9 cellular contexts compared by ENCODE assay signal in genomic region chr14:95496111-95496681, GRCh38. TPM values are rescaled to one million over a fixed set of nuclear protein-coding genes. Genes with fewer than 3 reads are reported as not detected.
DNase-seq lines count a peak whose midpoint lies in the region; ATAC-seq and TF ChIP-seq lines count a peak whose summit lies in the region.
"Had no signal": no experiment of that assay in that cellular context is flagged by ENCODE, and none has a peak within 500 bp of the region (broad histone marks: within the 10 kb centered on the region; RNA-seq: fewer than 3 reads in every experiment).

No MANE protein-coding gene starts in this region.

- peak overlapping the region; percentile 23 for H3K27ac Mint-ChIP-seq in activated naive CD4-positive, alpha-beta T cell treated with anti-CD3 and anti-CD28 coated beads, Interleukin-2, amount 50 U/mL, for 24 hours

- H3K27ac ChIP-seq in left ventricle myocardium inferior (replicated peaks): peak overlapping the region; percentile 73
- peak overlapping the region; percentile 11 to 71 (median 44) for H3K27ac ChIP-seq in upper lobe of left lung
- H3K27ac ChIP-seq: C4-2B had no signal

- peaks cover 4% of the 10 kb centered on the region for H3K36me3 Mint-ChIP-seq in activated naive CD4-positive, alpha-beta T cell treated with anti-CD3 and anti-CD28 coated beads, Interleukin-2, amount 50 U/mL, for 24 hours

- no peaks in the 10 kb centered on the region for H3K27me3 Mint-ChIP-seq in activated naive CD4-positive, alpha-beta T cell treated with anti-CD3 and anti-CD28 coated beads, Interleukin-2, amount 50 U/mL, for 24 hours

- H3K9me3 ChIP-seq in left ventricle myocardium inferior (replicated peaks): no peaks in the 10 kb centered on the region
- no peaks in the 10 kb centered on the region for H3K9me3 ChIP-seq in upper lobe of left lung

- intact Hi-C loops in left ventricle myocardium inferior (cut with micrococcal nuclease): no loop called here

- H3K4me1 Mint-ChIP-seq in activated naive CD4-positive, alpha-beta T cell treated with anti-CD3 and anti-CD28 coated beads, Interleukin-2, amount 50 U/mL, for 24 hours: peaks cover 63% of the 10 kb centered on the region

- no peak for TF ChIP-seq EP300 in upper lobe of left lung (IDR thresholded peaks at IDR 0.05)

- H3K9me3 Mint-ChIP-seq in activated naive CD4-positive, alpha-beta T cell treated with anti-CD3 and anti-CD28 coated beads, Interleukin-2, amount 50 U/mL, for 24 hours: no peaks in the 10 kb centered on the region

- TF ChIP-seq CTCF in NB4 (IDR thresholded peaks at IDR 0.05; ENCODE audit: low read depth, low read length) (no peak), left ventricle myocardium inferior (IDR thresholded peaks at IDR 0.05; ENCODE audit: borderline replicate concordance) (no peak), upper lobe of left lung (IDR thresholded peaks at IDR 0.05) (no peak)

- no peak overlapping the region for H3K4me3 Mint-ChIP-seq in activated naive CD4-positive, alpha-beta T cell treated with anti-CD3 and anti-CD28 coated beads, Interleukin-2, amount 50 U/mL, for 24 hours

- ATAC-seq in upper lobe of left lung (ENCODE audit: low FRiP score in 2 of 2): peak in 1 of 2 donors; percentile 41
- ATAC-seq in esophagus mucosa: no peak

- no peak for DNase-seq in activated naive CD4-positive, alpha-beta T cell (lab: John Stamatoyannopoulos, UW)
- DNase-seq in NB4 (ENCODE audit: low read depth) (peak; percentile 42), left ventricle myocardium inferior (no peak), upper lobe of left lung (no peak), NCI-H146 (lab: John Stamatoyannopoulos, UW) (no peak), HT-29 (ENCODE audit: low spot score) (no peak)

- 42 to 43% methylated on average over 4 of the region's 4 CpGs for WGBS in upper lobe of left lung, 2 donors

- H3K4me1 ChIP-seq in left ventricle myocardium inferior: peaks cover 71% of the 10 kb centered on the region
- peaks cover 24 to 45% (median 34%) of the 10 kb centered on the region in 4 donors for H3K4me1 ChIP-seq in upper lobe of left lung

- TF ChIP-seq POLR2A in NB4 (IDR thresholded peaks at IDR 0.05; ENCODE audit: extremely low read depth, insufficient read length): no peak
- TF ChIP-seq POLR2A in upper lobe of left lung (IDR thresholded peaks at IDR 0.05): no peak

- no peaks in the 10 kb centered on the region for H3K36me3 ChIP-seq in left ventricle myocardium inferior
- H3K36me3 ChIP-seq in upper lobe of left lung: peaks cover 0 to 8% (median 0%) of the 10 kb centered on the region in 4 donors

- H3K27me3 ChIP-seq in left ventricle myocardium inferior (ENCODE audit: low read depth) (no peaks in the 10 kb centered on the region), upper lobe of left lung (no peaks in the 10 kb centered on the region)

- no peak overlapping the region for H3K4me3 ChIP-seq in NB4 (ENCODE audit: low read depth, low read length)
- no peak overlapping the region for H3K4me3 ChIP-seq in left ventricle myocardium inferior
- no peak overlapping the region for H3K4me3 ChIP-seq in upper lobe of left lung

RNA-seq across cellular contexts. Expression of gene SYNE3, which starts 20.3 kb away (rescaled TPM):
- 11.3 TPM for total RNA-seq in left ventricle myocardium inferior
- total RNA-seq in upper lobe of left lung: 10 to 100 TPM; 15.6 to 38.8 (median 19.0) TPM
- not detected in 2 replicates for total RNA-seq in HT-29 (2014; rRNA removed; shearing (Covaris generic))
- total RNA-seq in esophagus mucosa: 1.9 TPM

RNA-seq across cellular contexts. Expression of gene GLRX5, which starts 38.7 kb away (rescaled TPM):
- total RNA-seq in left ventricle myocardium inferior (85.0 TPM), upper lobe of left lung (10 to 100 TPM; 12.6 to 34.8 (median 25.0) TPM), esophagus mucosa (27.8 TPM)
- 56.9 and 60.8 TPM in 2 replicates for total RNA-seq in HT-29 (2014; rRNA removed; shearing (Covaris generic))
